In the genomic region with DNA sequence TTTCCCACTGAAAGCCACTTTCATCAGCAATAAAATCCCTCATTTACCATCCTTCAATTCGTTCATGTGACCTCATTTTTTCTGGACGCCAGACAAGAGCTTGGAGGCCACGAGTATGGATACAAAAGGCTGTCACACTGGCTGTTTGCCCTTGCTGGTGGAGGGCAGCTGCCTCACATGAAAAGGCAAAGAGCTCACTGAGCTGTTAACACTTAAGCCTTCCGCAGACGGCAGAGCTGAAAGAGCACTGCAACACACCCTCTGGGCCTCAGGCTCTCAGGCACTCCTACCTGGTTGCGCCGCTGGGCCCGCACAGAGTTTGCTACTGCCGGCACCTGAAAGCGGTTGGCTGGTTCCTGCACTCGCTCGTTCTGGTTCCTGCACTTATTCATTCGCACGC, we compare ENCODE assay signal across 10 cellular contexts.
DNase-seq lines count a peak whose midpoint lies in the region; ATAC-seq, FAIRE-seq and TF ChIP-seq lines count a peak whose summit lies in the region.
"Had no signal": no experiment of that assay in that cellular context is flagged by ENCODE, and none has a peak within 500 bp of the region (broad histone marks: within the 10 kb centered on the region; RNA-seq: fewer than 3 reads in every experiment).

No MANE protein-coding gene starts in this region.

- intact Hi-C loops in natural killer cell (cut with micrococcal nuclease), result no loop called here

- H3K9me3 Mint-ChIP-seq in nephron progenitor cell (no peaks in the 10 kb centered on the region), natural killer cell (peaks cover 0 to 2% of the 10 kb centered on the region in 2 donors)

- no peaks in the 10 kb centered on the region for H3K36me3 Mint-ChIP-seq in nephron progenitor cell (ENCODE audit: low read depth)
- H3K36me3 Mint-ChIP-seq in natural killer cell, result no peaks in the 10 kb centered on the region

- H3K27me3 Mint-ChIP-seq in nephron progenitor cell (ENCODE audit: low read depth, poor library complexity) (no peaks in the 10 kb centered on the region), natural killer cell (ENCODE audit: low read depth in 2 of 2) (no peaks in the 10 kb centered on the region)

- no peak for TF ChIP-seq CTCF in nephron progenitor cell (IDR thresholded peaks at IDR 0.05)
- no peak for TF ChIP-seq CTCF in natural killer cell (IDR thresholded peaks at IDR 0.05)

- ATAC-seq in natural killer cell (no peak), GM18505 (IDR thresholded peaks at IDR 0.05; ENCODE audit: unreplicated experiment) (no peak)

- DNase-seq in DMS53 (lab: John Stamatoyannopoulos, UW) (peak; percentile 98), NCI-H748 treated with DMSO at 0.1 percent for 48 hours (lab: John Stamatoyannopoulos, UW) (peak; percentile 82), foreskin melanocyte (peak; percentile 8), nephron progenitor cell (peak; percentile 44), natural killer cell (no peak), HTR-8/SVneo (ENCODE audit: insufficient read length, low spot score) (no peak)
- no peak for DNase-seq in activated CD4-positive, alpha-beta T cell treated with anti-CD3 and anti-CD28 coated beads for 48 hours
- DNase-seq: activated CD4-positive, alpha-beta T cell treated with anti-CD3 and anti-CD28 coated beads, Interleukin-2, amount 50 U/mL, for 1 hour; central memory CD4-positive, alpha-beta T cell had no signal

- no peak for TF ChIP-seq POLR2A in GM18505 (IDR thresholded peaks at IDR 0.05; ENCODE audit: borderline replicate concordance, extremely low read depth, insufficient read depth, insufficient read length)

- peak overlapping the region; percentile 65 for H3K4me3 Mint-ChIP-seq in nephron progenitor cell
- no peak overlapping the region for H3K4me3 Mint-ChIP-seq in natural killer cell

- no peak for FAIRE-seq in HTR-8/SVneo (lab: Jason Lieb, UNC)

- H3K27ac Mint-ChIP-seq in nephron progenitor cell (peak overlapping the region; percentile 90), natural killer cell (no peak overlapping the region)

- H3K4me1 Mint-ChIP-seq in nephron progenitor cell (peaks cover 32% of the 10 kb centered on the region), natural killer cell (no peaks in the 10 kb centered on the region)

Comparison
In these comparisons a context has a peak if more than half of its experiments do, and no peak if none do; other contexts are left out.
1. DNase-seq: peak in DMS53 (single experiment), NCI-H748 treated with DMSO at 0.1 percent for 48 hours (single experiment), foreskin melanocyte (single experiment) and nephron progenitor cell (single experiment); none in natural killer cell (single experiment), HTR-8/SVneo (single experiment) and activated CD4-positive, alpha-beta T cell treated with anti-CD3 and anti-CD28 coated beads for 48 hours (single experiment).